ENCODE assay signal across 7 cellular contexts in genomic region chr17:47560517-47561043, GRCh38. TPM values are rescaled to one million over a fixed set of nuclear protein-coding genes. Genes with fewer than 3 reads are reported as not detected.
DNase-seq lines count a peak whose midpoint lies in the region; ATAC-seq, FAIRE-seq and TF ChIP-seq lines count a peak whose summit lies in the region.
"Not testable (repeated sequence)": the region's sequence is repeated elsewhere in the genome, so short reads cannot be mapped to it uniquely, and the experiment has no call there.

No MANE protein-coding gene starts in this region.

- not testable (repeated sequence) for H3K4me1 ChIP-seq in PC-3 (ENCODE audit: insufficient read depth, low read length); keratinocyte (ENCODE audit: control insufficient read depth, extremely low read depth, insufficient read depth, low read length); naive thymus-derived CD4-positive, alpha-beta T cell (ENCODE audit: control insufficient read depth in 2 of 2, insufficient read depth in 2 of 2, low read length in 2 of 2)

- not testable (repeated sequence) for H3K27me3 ChIP-seq in PC-3 (ENCODE audit: low read length); keratinocyte (ENCODE audit: control insufficient read depth, extremely low read depth, insufficient read depth, low read length); naive thymus-derived CD4-positive, alpha-beta T cell (ENCODE audit: control insufficient read depth in 2 of 2, insufficient read depth in 2 of 2, low read length in 2 of 2)

- H3K79me2 ChIP-seq in PC-3 (ENCODE audit: low read length) (peaks cover 68% of the 10 kb centered on the region), keratinocyte (ENCODE audit: control insufficient read depth, insufficient read depth, low read length) (peaks cover 31% of the 10 kb centered on the region)

- not testable (repeated sequence) for H3K27ac Mint-ChIP-seq in activated CD4-positive, alpha-beta T cell treated with anti-CD3 and anti-CD28 coated beads for 36 hours
- peak overlapping the region in 2 of 9 donors; percentile 32 to 85 for H3K27ac Mint-ChIP-seq in naive thymus-derived CD4-positive, alpha-beta T cell

- H3F3A ChIP-seq in PC-3 (ENCODE audit: low read length, unreplicated experiment): not testable (repeated sequence)

- H3K9me2 ChIP-seq in PC-3 (replicated peaks; ENCODE audit: low read length): not testable (repeated sequence)

- DNase-seq in PC-3; activated CD4-positive, alpha-beta T cell treated with anti-CD3 and anti-CD28 coated beads for 36 hours; keratinocyte (ENCODE audit: low read depth, low spot score); urothelium cell line (ENCODE audit: low spot score): not testable (repeated sequence)
- peak; percentile 8 for DNase-seq in choroid plexus epithelial cell (ENCODE audit: low read depth)
- peak in 1 of 9 donors; percentile 3 for DNase-seq in naive thymus-derived CD4-positive, alpha-beta T cell

- H3K9me1 ChIP-seq in keratinocyte (ENCODE audit: control insufficient read depth, extremely low read depth, insufficient read depth, low read length): not testable (repeated sequence)

- H3K9me3 ChIP-seq in PC-3 (ENCODE audit: low read length); keratinocyte (ENCODE audit: control insufficient read depth, low read depth, low read length); naive thymus-derived CD4-positive, alpha-beta T cell (ENCODE audit: control insufficient read depth in 2 of 3, low read length in 3 of 3): not testable (repeated sequence)

- FAIRE-seq in G401.6 (lab: Jason Lieb, UNC): peak; percentile 62
- peak; percentile 69 for FAIRE-seq in keratinocyte (lab: Jason Lieb, UNC)
- peak; percentile 40 for FAIRE-seq in urothelium cell line (lab: Jason Lieb, UNC)

- H3K36me3 Mint-ChIP-seq in activated CD4-positive, alpha-beta T cell treated with anti-CD3 and anti-CD28 coated beads for 36 hours (ENCODE audit: low read depth); naive thymus-derived CD4-positive, alpha-beta T cell: not testable (repeated sequence)

- not testable (repeated sequence) for H2AFZ ChIP-seq in PC-3 (ENCODE audit: low read length); keratinocyte (ENCODE audit: control insufficient read depth, low read length)

- not testable (repeated sequence) for ATAC-seq in PC-3
- peak; percentile 36 for ATAC-seq in activated CD4-positive, alpha-beta T cell treated with anti-CD3 and anti-CD28 coated beads for 36 hours
- peak; percentile 36 for ATAC-seq in naive thymus-derived CD4-positive, alpha-beta T cell

- peaks cover 17% of the 10 kb centered on the region for H3K4me1 Mint-ChIP-seq in activated CD4-positive, alpha-beta T cell treated with anti-CD3 and anti-CD28 coated beads for 36 hours
- peaks cover 11 to 24% (median 20%) of the 10 kb centered on the region in 7 donors for H3K4me1 Mint-ChIP-seq in naive thymus-derived CD4-positive, alpha-beta T cell

- intact Hi-C loops in PC-3 (cut with micrococcal nuclease); activated CD4-positive, alpha-beta T cell treated with anti-CD3 and anti-CD28 coated beads for 36 hours (cut with DNase I, micrococcal nuclease); naive thymus-derived CD4-positive, alpha-beta T cell (cut with micrococcal nuclease): not testable (repeated sequence)

- POLR2A ChIA-PET in PC-3 (lab: Charles Lee; ENCODE audit: unreplicated experiment); activated CD4-positive, alpha-beta T cell treated with anti-CD3 and anti-CD28 coated beads for 36 hours (lab: Charles Lee); naive thymus-derived CD4-positive, alpha-beta T cell (lab: Charles Lee): not testable (repeated sequence)

- dilution Hi-C loops in keratinocyte (cut with MboI; ENCODE audit: extremely low pct_ligation_motif_present, low sequenced_read_pairs): not testable (repeated sequence)

- not testable (repeated sequence) for H3K4me2 ChIP-seq in PC-3 (ENCODE audit: low read length); keratinocyte (ENCODE audit: control insufficient read depth, extremely low read depth, insufficient read depth, low read depth, low read length)

- TSS peak; percentile 10 for BruUV-seq in PC-3 (replicated peaks; lab: Mats Ljungman, UMichigan)

- H3K27ac ChIP-seq in PC-3 (ENCODE audit: low read length); keratinocyte (ENCODE audit: control insufficient read depth, insufficient read depth, low read length); naive thymus-derived CD4-positive, alpha-beta T cell (ENCODE audit: low read depth, low read length): not testable (repeated sequence)

- not testable (repeated sequence) for H3K9me3 Mint-ChIP-seq in activated CD4-positive, alpha-beta T cell treated with anti-CD3 and anti-CD28 coated beads for 36 hours (ENCODE audit: low read depth); naive thymus-derived CD4-positive, alpha-beta T cell

- H3K27me3 Mint-ChIP-seq in activated CD4-positive, alpha-beta T cell treated with anti-CD3 and anti-CD28 coated beads for 36 hours; naive thymus-derived CD4-positive, alpha-beta T cell: not testable (repeated sequence)

- CTCF ChIA-PET in PC-3 (lab: Charles Lee); activated CD4-positive, alpha-beta T cell treated with anti-CD3 and anti-CD28 coated beads for 36 hours (lab: Charles Lee); naive thymus-derived CD4-positive, alpha-beta T cell (lab: Charles Lee): not testable (repeated sequence)

- H3K4me3 ChIP-seq in PC-3 (ENCODE audit: low read length); choroid plexus epithelial cell (ENCODE audit: low read depth, low read length); keratinocyte (ENCODE audit: control insufficient read depth in 2 of 3, extremely low read depth in 1 of 3, insufficient read depth in 2 of 3, low read depth in 1 of 3, low read length in 3 of 3); naive thymus-derived CD4-positive, alpha-beta T cell (ENCODE audit: low read length): not testable (repeated sequence)

- H3K4me3 Mint-ChIP-seq in activated CD4-positive, alpha-beta T cell treated with anti-CD3 and anti-CD28 coated beads for 36 hours; naive thymus-derived CD4-positive, alpha-beta T cell: not testable (repeated sequence)

- not testable (repeated sequence) for H3K36me3 ChIP-seq in PC-3 (ENCODE audit: low read depth, low read length); keratinocyte (ENCODE audit: control insufficient read depth in 2 of 2, extremely low read depth in 1 of 2, insufficient read depth in 2 of 2, low read length in 2 of 2); naive thymus-derived CD4-positive, alpha-beta T cell (ENCODE audit: control insufficient read depth in 2 of 3, insufficient read depth in 3 of 3, low read length in 3 of 3)

- H4K20me1 ChIP-seq in PC-3 (ENCODE audit: low read length); keratinocyte (ENCODE audit: control insufficient read depth, extremely low read depth, insufficient read depth, low read length): not testable (repeated sequence)

- not testable (repeated sequence) for TF ChIP-seq CTCF in PC-3 (conservative IDR thresholded peaks at IDR 0.05; ENCODE audit: low read depth, low read length); choroid plexus epithelial cell (conservative IDR thresholded peaks at IDR 0.05; ENCODE audit: low read depth, low read length); keratinocyte (optimal IDR thresholded peaks at IDR 0.05 in 1 of 3, IDR thresholded peaks at IDR 0.05 in 1 of 3, conservative IDR thresholded peaks at IDR 0.05 in 1 of 3; ENCODE audit: extremely low read depth in 1 of 3, insufficient read depth in 2 of 3, low read length in 3 of 3)

- H3K9ac ChIP-seq in PC-3 (ENCODE audit: low read length); keratinocyte (ENCODE audit: control insufficient read depth, extremely low read depth, insufficient read depth, low read length): not testable (repeated sequence)

RNA-seq across cellular contexts. Expression of gene NPEPPS, which starts 29.7 kb away (rescaled TPM):
- 112 and 124 TPM in 2 replicates for total RNA-seq in PC-3 (2014; rRNA removed)
- total RNA-seq in activated CD4-positive, alpha-beta T cell treated with anti-CD3 and anti-CD28 coated beads for 36 hours: 100 to 1,000 TPM; 121 to 152 TPM
- 72.3 to 122 TPM (median 106 TPM) in 3 replicates for polyA plus RNA-seq in keratinocyte
- 244 TPM for polyA plus RNA-seq in keratinocyte (2011; ENCODE audit: low read depth)
- 54.9 and 83.0 TPM in 2 replicates for polyA plus RNA-seq in keratinocyte (2011; cell fraction: cytosol; rRNA removed)
- 164 and 259 TPM in 2 replicates for polyA plus RNA-seq in keratinocyte (2011; cell fraction: nucleus; rRNA removed)
- polyA plus RNA-seq in keratinocyte (2012; ENCODE audit: low replicate concordance): 63.3 and 123 TPM in 2 replicates
- polyA minus RNA-seq in keratinocyte: 77.3 to 240 TPM (median 134 TPM) in 3 replicates
- polyA minus RNA-seq in keratinocyte (2011; cell fraction: cytosol; rRNA and poly(A)+ RNA removed): 70.0 TPM
- polyA minus RNA-seq in keratinocyte (2011; cell fraction: nucleus; rRNA and poly(A)+ RNA removed): 97.5 and 197 TPM in 2 replicates
- total RNA-seq in naive thymus-derived CD4-positive, alpha-beta T cell: 100 to 1,000 TPM in 3 of 5 experiments, 10 to 100 TPM in 2; 84.4 to 129 (median 111) TPM
- polyA plus RNA-seq in naive thymus-derived CD4-positive, alpha-beta T cell: 10 to 100 TPM; 33.6 to 41.0 TPM
